In the genomic region with DNA sequence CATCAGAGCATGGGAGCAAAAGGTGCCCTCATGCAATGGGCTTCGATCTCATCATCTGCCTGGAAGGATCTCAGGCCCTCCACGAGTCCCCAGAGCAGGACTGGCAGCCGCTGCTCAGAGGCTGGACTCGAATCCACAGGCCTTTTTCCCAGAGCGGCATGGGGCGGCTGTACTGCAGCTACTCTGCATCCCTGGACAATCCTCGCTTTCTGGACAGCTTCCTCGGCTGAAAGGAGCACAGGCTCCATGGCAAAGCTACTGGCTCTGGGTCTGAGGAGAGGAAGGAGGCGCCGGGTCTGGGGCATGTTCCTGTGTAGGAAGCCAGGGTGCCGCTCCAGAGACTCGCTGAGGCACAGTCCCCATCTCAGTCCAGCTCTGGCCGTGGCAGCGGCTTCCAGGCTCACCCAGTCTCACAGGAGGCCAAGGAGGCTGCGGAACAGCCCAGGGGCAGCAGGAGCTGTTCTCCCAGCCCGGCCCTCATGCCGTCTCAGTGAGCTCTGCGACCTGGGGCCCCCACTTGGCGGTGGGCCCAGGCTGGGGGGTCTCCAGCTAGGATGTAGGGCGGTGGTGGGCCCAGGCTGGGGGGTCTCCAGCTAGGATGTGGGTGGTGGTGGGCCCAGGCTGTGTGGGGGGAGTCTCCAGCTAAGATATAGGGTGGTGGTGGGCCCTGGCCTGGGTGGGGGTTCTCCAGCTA, we compare ENCODE assay signal across 25 cellular contexts. TPM values are rescaled to one million over a fixed set of nuclear protein-coding genes. Genes with fewer than 3 reads are reported as not detected.
DNase-seq lines count a peak whose midpoint lies in the region; ATAC-seq, FAIRE-seq and TF ChIP-seq lines count a peak whose summit lies in the region.
"Had no signal": no experiment of that assay in that cellular context is flagged by ENCODE, and none has a peak within 500 bp of the region (broad histone marks: within the 10 kb centered on the region; RNA-seq: fewer than 3 reads in every experiment).

No MANE protein-coding gene starts in this region.

- ATAC-seq in Right ventricle myocardium inferior (no peak), left cardiac atrium (no peak), K562 (peak; percentile 23; the same call in 1 of the 3 replicates), HG02642 (IDR thresholded peaks at IDR 0.05; ENCODE audit: poor library complexity, unreplicated experiment) (no peak), HG02970 (IDR thresholded peaks at IDR 0.05; ENCODE audit: low FRiP score, unreplicated experiment) (no peak)
- ATAC-seq: activated T-helper 17 cell treated with anti-CD3 and anti-CD28 coated beads, Interleukin-2, amount 50 U/mL, for 72 hours; foreskin keratinocyte; naive thymus-derived CD4-positive, alpha-beta T cell had no signal

- WGBS in K562 (ENCODE audit: insufficient coverage, low coverage, missing lambda C conversion rate), result 40% methylated on average over 13 of the region's 20 CpGs
- WGBS in mesenchymal stem cell, result 97% methylated on average over 20 of the region's 20 CpGs

- in situ Hi-C loops in K562 (cut with MboI), result no loop called here

- no peak overlapping the region for H3K23ac ChIP-seq in mesenchymal stem cell (ENCODE audit: low read length in 2 of 2)

- peak overlapping the region; percentile 37 for H2AK5ac ChIP-seq in mesenchymal stem cell (ENCODE audit: low read length, severe bottlenecking)

- intact Hi-C loops in Right ventricle myocardium inferior (cut with DNase I) (loop anchor here (5.0 kb wide), 1 partner anchor 32 kb away; no protein-coding TSS in a partner anchor), left cardiac atrium (cut with DNase I) (no loop called here), K562 (cut with micrococcal nuclease) (no loop called here), uterus (cut with DNase I; ENCODE audit: low total_unique reads) (no loop called here)

- H3K9me3 ChIP-seq in K562 (replicated peaks; ENCODE audit: control insufficient read depth, insufficient read depth, low read depth, low read length) (peaks cover 3% of the 10 kb centered on the region), mesenchymal stem cell (ENCODE audit: control insufficient read depth, low read length) (peaks cover 5% of the 10 kb centered on the region), uterus (no peaks in the 10 kb centered on the region)

- H3K36me3 ChIP-seq in K562 (ENCODE audit: control insufficient read depth, insufficient read depth, low read length), result no peaks in the 10 kb centered on the region
- H3K36me3 ChIP-seq in mesenchymal stem cell (ENCODE audit: control insufficient read depth in 1 of 2, insufficient read depth in 2 of 2, low read depth in 1 of 2, low read length in 2 of 2), result peaks cover 17 to 20% of the 10 kb centered on the region in 2 experiments
- no peaks in the 10 kb centered on the region for H3K36me3 ChIP-seq in uterus

- no peak overlapping the region for H3K4me2 ChIP-seq in K562 (ENCODE audit: insufficient read depth, low read length)
- H3K4me2 ChIP-seq in mesenchymal stem cell (ENCODE audit: low read length, poor library complexity, severe bottlenecking), result no peak overlapping the region

- H3K18ac ChIP-seq in mesenchymal stem cell (ENCODE audit: low read depth in 1 of 2, low read length in 2 of 2), result peak overlapping the region; percentile 62 to 86

- TF ChIP-seq CTCF in K562 (IDR thresholded peaks at IDR 0.05 in 2 of 3, conservative IDR thresholded peaks at IDR 0.05 in 1 of 3; ENCODE audit: insufficient read depth in 2 of 3, low read depth in 1 of 3, low read length in 3 of 3) (no peak), uterus (IDR thresholded peaks at IDR 0.05) (no peak)

- no TSS peak for BruUV-seq in K562 (replicated peaks; lab: Mats Ljungman, UMichigan)

- H3K9ac ChIP-seq in K562 (ENCODE audit: insufficient read depth in 1 of 2, low read depth in 2 of 2, low read length in 2 of 2) (no peak overlapping the region), mesenchymal stem cell (ENCODE audit: low read length) (peak overlapping the region; percentile 49)

- TF ChIP-seq POLR2A in K562 (conservative IDR thresholded peaks at IDR 0.05), result no peak
- no peak for TF ChIP-seq POLR2A in uterus (IDR thresholded peaks at IDR 0.05)

- DNase-seq in Right ventricle myocardium inferior (ENCODE audit: missing footprints), result peak; percentile 51
- no peak for DNase-seq in left cardiac atrium
- no peak for DNase-seq in K562 (ENCODE audit: extremely low read depth in 1 of 4, low spot score in 3 of 4)
- no peak for DNase-seq in mesenchymal stem cell
- no peak for DNase-seq in uterus
- no peak for DNase-seq in ureter (ENCODE audit: low spot score)
- DNase-seq: activated CD4-positive, alpha-beta T cell treated with anti-CD3 and anti-CD28 coated beads, Interleukin-2, amount 10 ng/mL, durations not matched to agents 24 days and 14 days; activated naive CD8-positive, alpha-beta T cell treated with anti-CD3 and anti-CD28 coated beads for 36 hours; foreskin keratinocyte; HFFc6; Kasumi-1; naive thymus-derived CD4-positive, alpha-beta T cell; NCI-H1048; NCI-H187; NCI-H2227 treated with DMSO at 0.1 percent for 48 hours; NCI-H774; SIG-M5; stimulated activated CD4-positive, alpha-beta T cell treated with anti-CD3 and anti-CD28 coated beads, Interleukin-1b, Interleukin-23, amount 100 ng/mL, for 48 hours had no signal

- peak overlapping the region; percentile 82 for H2BK120ac ChIP-seq in mesenchymal stem cell (ENCODE audit: low read depth, low read length)

- peak overlapping the region; percentile 91 to 97 for H2BK12ac ChIP-seq in mesenchymal stem cell (ENCODE audit: low read length in 2 of 2)

- H2BK5ac ChIP-seq in mesenchymal stem cell (ENCODE audit: low read depth, low read length, poor library complexity, severe bottlenecking), result no peak overlapping the region

- H2AFZ ChIP-seq in K562 (ENCODE audit: low read depth, low read length) (no peak overlapping the region), mesenchymal stem cell (ENCODE audit: low read depth, low read length) (no peak overlapping the region)

- H3K27me3 ChIP-seq in K562 (ENCODE audit: control insufficient read depth in 2 of 2, insufficient read depth in 2 of 2, low read length in 2 of 2), result no peaks in the 10 kb centered on the region
- no peaks in the 10 kb centered on the region for H3K27me3 ChIP-seq in mesenchymal stem cell (ENCODE audit: control insufficient read depth in 1 of 2, insufficient read depth in 1 of 2, low read length in 2 of 2)
- H3K27me3 ChIP-seq in uterus, result no peaks in the 10 kb centered on the region

- H3K4me1 ChIP-seq in K562 (replicated peaks in 1 of 2; ENCODE audit: control insufficient read depth in 2 of 2, insufficient read depth in 2 of 2, low read length in 2 of 2) (peaks cover 9 to 48% of the 10 kb centered on the region in 2 experiments; a peak in 4 of 5 replicates), mesenchymal stem cell (ENCODE audit: control insufficient read depth, insufficient read depth, low read depth, low read length) (peaks cover 61% of the 10 kb centered on the region), uterus (peaks cover 7 to 13% of the 10 kb centered on the region in 2 donors)

- no peak for FAIRE-seq in K562 (lab: Jason Lieb, UNC)
- FAIRE-seq: A204.1, HTR-8/SVneo, keratinocyte had no signal

- H3K9me1 ChIP-seq in K562 (ENCODE audit: control insufficient read depth, insufficient read depth, low read length), result no peaks in the 10 kb centered on the region

- peak overlapping the region in 1 of 2 experiments; percentile 19 for H3K14ac ChIP-seq in mesenchymal stem cell (ENCODE audit: low read length in 2 of 2)

- no peak overlapping the region for H3K27ac ChIP-seq in K562 (ENCODE audit: extremely low read depth, low read depth, low read length)
- no peak overlapping the region for H3K27ac ChIP-seq in mesenchymal stem cell (ENCODE audit: low read length, poor library complexity, severe bottlenecking)
- peak overlapping the region; percentile 94 to 96 for H3K27ac ChIP-seq in uterus
- H3K27ac ChIP-seq: foreskin keratinocyte had no signal

- POLR2A ChIA-PET in K562 (lab: Yijun Ruan, JAX), result interaction anchor here (0.7 to 0.8 kb wide), 2 partner anchors 19 to 31 kb away, joined by 3 to 4 read pairs; no protein-coding TSS in a partner anchor

- peaks cover 6% of the 10 kb centered on the region for H3K79me1 ChIP-seq in mesenchymal stem cell (replicated peaks; ENCODE audit: low read length, poor library complexity, severe bottlenecking)

- peak overlapping the region; percentile 61 for H4K8ac ChIP-seq in mesenchymal stem cell (ENCODE audit: low read length)

- H2BK15ac ChIP-seq in mesenchymal stem cell (ENCODE audit: low read depth, poor library complexity, severe bottlenecking), result peak overlapping the region; percentile 86

- H4K20me1 ChIP-seq in K562 (replicated peaks; ENCODE audit: control insufficient read depth, insufficient read depth, low read length), result no peaks in the 10 kb centered on the region

- H3K4me3 ChIP-seq in K562 (no peak overlapping the region), mesenchymal stem cell (ENCODE audit: insufficient read depth in 1 of 2, low read depth in 1 of 2, low read length in 2 of 2) (no peak overlapping the region), uterus (no peak overlapping the region)
- H3K4me3 ChIP-seq: skin epidermis had no signal

- no peak for TF ChIP-seq EP300 in K562 (IDR thresholded peaks at IDR 0.05; ENCODE audit: low read length)

- TF ChIP-seq RAD21 in K562 (CRISPR knock-in tag; conservative IDR thresholded peaks at IDR 0.05 in 1 of 2, IDR thresholded peaks at IDR 0.05 in 1 of 2), result no peak

- H3K79me2 ChIP-seq in K562 (ENCODE audit: control insufficient read depth, insufficient read depth, low read length), result no peaks in the 10 kb centered on the region

- H3K4ac ChIP-seq in mesenchymal stem cell (ENCODE audit: low read depth in 1 of 2, low read length in 2 of 2), result peak overlapping the region; percentile 56 to 73

- H4K91ac ChIP-seq in mesenchymal stem cell (ENCODE audit: low read length), result peak overlapping the region; percentile 96

- CTCF ChIA-PET in K562 (lab: Yijun Ruan, JAX; ENCODE audit: low intra/inter-chr PET ratio), result no interaction called here

RNA-seq across cellular contexts. Expression of a gene that starts 2.7 kb away (rescaled TPM):
- total RNA-seq in Right ventricle myocardium inferior, result 22.6 TPM
- total RNA-seq in left cardiac atrium, result 10 to 100 TPM; 14.0 to 33.0 TPM
- total RNA-seq in K562 (2011; cell fraction: chromatin; rRNA removed; ENCODE audit: low replicate concordance), result 8.1 and 12.5 TPM in 2 replicates
- total RNA-seq in K562 (2011; cell fraction: nucleolus; rRNA removed), result 8.2 and 12.8 TPM in 2 replicates
- total RNA-seq in K562 (2011; cell fraction: nucleoplasm; rRNA removed), result 7.3 and 9.4 TPM in 2 replicates
- 0.65 and 1.1 TPM in 2 replicates for total RNA-seq in K562 (2014; rRNA removed)
- total RNA-seq in K562 (2014; rRNA removed; fragmentation: Illumina TruSeq; extraction: Trizol), result 0.54 and 0.69 TPM in 2 replicates
- total RNA-seq in K562 (2015; rRNA removed; fragmentation: Illumina TruSeq; extraction: Trizol), result 0.57 and 0.83 TPM in 2 replicates
- 1.4 and 1.8 TPM in 2 replicates for total RNA-seq in K562 (2021)
- polyA plus RNA-seq in K562 (2011; rRNA removed), result 2.2 and 4.8 TPM in 2 replicates
- polyA plus RNA-seq in K562 (2011; cell fraction: cytosol; rRNA removed), result 2.3 and 4.7 TPM in 2 replicates
- 4.1 and 5.8 TPM in 2 replicates for polyA plus RNA-seq in K562 (2011; cell fraction: nucleus; rRNA removed)
- polyA plus RNA-seq in K562 (2012), result 1.4 and 2.4 TPM in 2 replicates
- 0.74 and 1.1 TPM in 2 replicates for polyA plus RNA-seq in K562 (2014; fragmentation: Illumina TruSeq; extraction: Trizol)
- polyA plus RNA-seq in K562 (2014; fragmentation: Nextera tagmentation; extraction: Ambion mirVana), result under 1 TPM; 0.21 to 0.27 TPM
- 0.77 and 0.84 TPM in 2 replicates for polyA plus RNA-seq in K562 (2014; rRNA removed)
- 0.60 and 0.87 TPM in 2 replicates for polyA minus RNA-seq in K562 (2011; rRNA and poly(A)+ RNA removed)
- polyA minus RNA-seq in K562 (2011; cell fraction: cytosol; rRNA and poly(A)+ RNA removed), result 2.3 and 3.7 TPM in 2 replicates
- polyA minus RNA-seq in K562 (2011; cell fraction: nucleus; rRNA and poly(A)+ RNA removed), result 1.8 and 4.2 TPM in 2 replicates
- polyA plus RNA-seq in mesenchymal stem cell (2013, experiment 1 of 2), result 3,023 TPM
- 3,062 TPM for polyA plus RNA-seq in mesenchymal stem cell (2013, experiment 2 of 2)
- total RNA-seq in uterus, result 100 to 1,000 TPM in 2 of 4 donors, 10 to 100 TPM in 2; 60.6 to 262 (median 115) TPM
- total RNA-seq in ureter, result 36.6 TPM

Comparison
In these comparisons a context has a peak if more than half of its experiments do, and no peak if none do; other contexts are left out.
1. H3K27ac ChIP-seq: peak in uterus (2 of 2); none in K562 (single experiment) and mesenchymal stem cell (single experiment).